ENCODE assay signal across 8 cellular contexts in genomic region chr20:32485126-32485769, GRCh38.
DNase-seq lines count a peak whose midpoint lies in the region; ATAC-seq and TF ChIP-seq lines count a peak whose summit lies in the region.

No MANE protein-coding gene starts in this region.

- H3K4me1 Mint-ChIP-seq in dendritic cell treated with granulocyte-macrophage colony-stimulating factor and Interleukin-4, amounts not matched to agents 40 ng/mL and 50 ng/mL, for 4 days (ENCODE audit: low read depth), result peaks cover 34% of the 10 kb centered on the region

- TF ChIP-seq CTCF in GM12873 (IDR thresholded peaks at IDR 0.05; ENCODE audit: insufficient read depth, low read depth, low read length, missing control alignments) (peak; percentile 76), liver (IDR thresholded peaks at IDR 0.05; ENCODE audit: low read depth, low read length, missing input control) (peak; percentile 75)

- WGBS in liver, result 1% methylated on average over 17 of the region's 17 CpGs

- peak overlapping the region; percentile 45 for H3K27ac Mint-ChIP-seq in dendritic cell treated with granulocyte-macrophage colony-stimulating factor and Interleukin-4, amounts not matched to agents 40 ng/mL and 50 ng/mL, for 4 days

- intact Hi-C loops in dendritic cell treated with granulocyte-macrophage colony-stimulating factor and Interleukin-4, amounts not matched to agents 40 ng/mL and 50 ng/mL, for 4 days (cut with micrococcal nuclease), result no loop called here

- ATAC-seq in HG03442 (IDR thresholded peaks at IDR 0.05; ENCODE audit: unreplicated experiment) (peak; percentile 59), GM21825 (IDR thresholded peaks at IDR 0.05; ENCODE audit: unreplicated experiment) (no peak)

- H3K36me3 ChIP-seq in liver (ENCODE audit: control insufficient read depth in 4 of 4, insufficient read depth in 3 of 4, low read depth in 1 of 4, low read length in 3 of 4), result no peaks in the 10 kb centered on the region

- H3K27ac ChIP-seq in liver (ENCODE audit: low read depth in 1 of 2, low read length in 2 of 2), result peak overlapping the region; percentile 77 to 80

- H3K9me3 Mint-ChIP-seq in dendritic cell treated with granulocyte-macrophage colony-stimulating factor and Interleukin-4, amounts not matched to agents 40 ng/mL and 50 ng/mL, for 4 days, result no peaks in the 10 kb centered on the region

- H3K9me3 ChIP-seq in liver (ENCODE audit: control insufficient read depth in 4 of 4, low read length in 3 of 4), result no peaks in the 10 kb centered on the region

- peaks cover 6 to 44% (median 25%) of the 10 kb centered on the region in 4 donors for H3K4me1 ChIP-seq in liver (ENCODE audit: control insufficient read depth in 4 of 4, insufficient read depth in 4 of 4, low read length in 3 of 4)

- peak; percentile 72 to 80 for TF ChIP-seq RAD21 in liver (IDR thresholded peaks at IDR 0.05)

- peak; percentile 88 for DNase-seq in NCI-H69 (lab: John Stamatoyannopoulos, UW)
- DNase-seq in activated CD4-positive, alpha-beta T cell treated with anti-CD3 and anti-CD28 coated beads for 48 hours, result peak; percentile 86
- DNase-seq in stimulated activated CD4-positive, alpha-beta T cell treated with anti-CD3 and anti-CD28 coated beads, Interleukin-4, amount 100 ng/mL, for 1 hour, result peak; percentile 83

- H3K4me3 ChIP-seq in liver (ENCODE audit: low read depth in 1 of 3, low read length in 3 of 3), result peak overlapping the region in 1 of 3 donors; percentile 10

- H3K4me3 Mint-ChIP-seq in dendritic cell treated with granulocyte-macrophage colony-stimulating factor and Interleukin-4, amounts not matched to agents 40 ng/mL and 50 ng/mL, for 4 days, result peak overlapping the region; percentile 78

- H3K36me3 Mint-ChIP-seq in dendritic cell treated with granulocyte-macrophage colony-stimulating factor and Interleukin-4, amounts not matched to agents 40 ng/mL and 50 ng/mL, for 4 days (ENCODE audit: low read depth), result peaks cover 22% of the 10 kb centered on the region

- peaks cover 12% of the 10 kb centered on the region for H3K27me3 Mint-ChIP-seq in dendritic cell treated with granulocyte-macrophage colony-stimulating factor and Interleukin-4, amounts not matched to agents 40 ng/mL and 50 ng/mL, for 4 days

- H3K27me3 ChIP-seq in liver (ENCODE audit: control insufficient read depth in 4 of 4, insufficient read depth in 4 of 4, low read length in 3 of 4), result no peaks in the 10 kb centered on the region

- no peak overlapping the region for H3K9ac ChIP-seq in liver (ENCODE audit: low read depth in 1 of 2, low read length in 2 of 2)

TF ChIP-seq in liver, 16 proteins besides CTCF, POLR2A, EP300 and RAD21:
- no peak for TF ChIP-seq HNF4G (IDR thresholded peaks at IDR 0.05)
